Comparison of ENCODE assay signal across 15 cellular contexts in genomic region chr20:17023811-17024210, GRCh38.
DNase-seq lines count a peak whose midpoint lies in the region; ATAC-seq and TF ChIP-seq lines count a peak whose summit lies in the region.
"Had no signal": no experiment of that assay in that cellular context is flagged by ENCODE, and none has a peak within 500 bp of the region (broad histone marks: within the 10 kb centered on the region; RNA-seq: fewer than 3 reads in every experiment).

No MANE protein-coding gene starts in this region.

- no peaks in the 10 kb centered on the region for H4K20me1 ChIP-seq in neural cell (ENCODE audit: insufficient read depth)
- H4K20me1 ChIP-seq: BLaER1 treated with 17β-estradiol and CSF1 and Interleukin-3, amounts not matched to agents 10 nM and 100 nM had no signal

- no peak overlapping the region for H3K4me2 ChIP-seq in neural cell (ENCODE audit: low read length)
- H3K4me2 ChIP-seq: BLaER1 treated with 17β-estradiol and CSF1 and Interleukin-3, amounts not matched to agents 10 nM and 100 nM had no signal

- no peaks in the 10 kb centered on the region for H3K79me2 ChIP-seq in neural cell (replicated peaks; ENCODE audit: insufficient read depth, low read length)

- H3K9ac ChIP-seq in neural cell (ENCODE audit: low read length) = peak overlapping the region; percentile 49
- H3K9ac ChIP-seq: BLaER1 treated with 17β-estradiol and CSF1 and Interleukin-3, amounts not matched to agents 10 nM and 100 nM had no signal

- no peaks in the 10 kb centered on the region for H3K36me3 ChIP-seq in H7 (replicated peaks; ENCODE audit: control insufficient read depth, insufficient read depth, low read length)
- no peaks in the 10 kb centered on the region for H3K36me3 ChIP-seq in neural cell (ENCODE audit: insufficient read depth, low read length)
- H3K36me3 ChIP-seq: BLaER1 treated with 17β-estradiol and CSF1 and Interleukin-3, amounts not matched to agents 10 nM and 100 nM had no signal

- no peak overlapping the region for H2AFZ ChIP-seq in neural cell (ENCODE audit: low read depth, low read length)

- H3K27me3 ChIP-seq in H7 (ENCODE audit: control insufficient read depth, insufficient read depth, low read length) (no peaks in the 10 kb centered on the region), neural cell (ENCODE audit: insufficient read depth, low read depth, low read length) (no peaks in the 10 kb centered on the region), foreskin keratinocyte (no peaks in the 10 kb centered on the region)
- H3K27me3 ChIP-seq: BLaER1 treated with 17β-estradiol and CSF1 and Interleukin-3, amounts not matched to agents 10 nM and 100 nM had no signal

- no peak for TF ChIP-seq RAD21 in neural cell (conservative IDR thresholded peaks at IDR 0.05)

- DNase-seq in H7 = peak; percentile 22
- peak; percentile 24 for DNase-seq in NCI-H2107 treated with DMSO at 0.1 percent for 48 hours (lab: John Stamatoyannopoulos, UW; ENCODE audit: unreplicated experiment)
- DNase-seq in ecto neural progenitor cell (ENCODE audit: low spot score) = peak; percentile 65
- DNase-seq in foreskin keratinocyte = no peak
- DNase-seq in DMS114 treated with DMSO at 0.1 percent for 48 hours (lab: John Stamatoyannopoulos, UW; ENCODE audit: unreplicated experiment) = no peak
- DNase-seq: activated CD4-positive, alpha-beta T cell treated with anti-CD3 and anti-CD28 coated beads for 48 hours; KBM-7; naive B cell; NCI-H1694; stimulated activated CD4-positive, alpha-beta T cell treated with anti-CD3 and anti-CD28 coated beads, Interleukin-2, amount 100 ng/mL, for 48 hours; T-helper 17 cell had no signal

- H3K4me3 ChIP-seq in H7 (ENCODE audit: insufficient read depth, low read depth, low read length) (no peak overlapping the region), neural cell (ENCODE audit: low read length) (peak overlapping the region; percentile 34)
- H3K4me3 ChIP-seq: BLaER1 treated with 17β-estradiol and CSF1 and Interleukin-3, amounts not matched to agents 10 nM and 100 nM had no signal

- no peak for ATAC-seq in foreskin keratinocyte
- no peak for ATAC-seq in HG02885 (IDR thresholded peaks at IDR 0.05; ENCODE audit: poor library complexity, unreplicated experiment)
- ATAC-seq: stimulated activated effector memory CD8-positive, alpha-beta T cell treated with anti-CD3 and anti-CD28 coated beads, Interleukin-12 subunit alpha, Interleukin-12 subunit beta, amount 100 ng/mL, for 72 hours; T-helper 17 cell had no signal

- no peaks in the 10 kb centered on the region for H3K4me1 ChIP-seq in foreskin keratinocyte

- TF ChIP-seq EP300 in neural cell (conservative IDR thresholded peaks at IDR 0.05; ENCODE audit: poor library complexity, severe bottlenecking) = no peak

- H3K9me2 ChIP-seq in neural cell (ENCODE audit: insufficient read depth, low read length) = no peaks in the 10 kb centered on the region

- TF ChIP-seq CTCF in neural cell (IDR thresholded peaks at IDR 0.05; ENCODE audit: poor library complexity, severe bottlenecking) (no peak), foreskin keratinocyte (conservative IDR thresholded peaks at IDR 0.05) (no peak)

- no peaks in the 10 kb centered on the region for H3K9me3 ChIP-seq in neural cell (ENCODE audit: low read length)

- H3K27ac ChIP-seq in neural cell (ENCODE audit: low read length) (peak overlapping the region; percentile 84), foreskin keratinocyte (no peak overlapping the region)
- H3K27ac ChIP-seq: BLaER1 treated with 17β-estradiol and CSF1 and Interleukin-3, amounts not matched to agents 10 nM and 100 nM had no signal

- H3F3A ChIP-seq in neural cell (ENCODE audit: insufficient read depth, low read length, poor library complexity, severe bottlenecking) = no peaks in the 10 kb centered on the region

TF ChIP-seq in neural cell, 6 proteins besides CTCF, POLR2A, EP300 and RAD21:
- no peak for TF ChIP-seq SMC3 (conservative IDR thresholded peaks at IDR 0.05; ENCODE audit: poor library complexity)
- no peak for TF ChIP-seq POLR2AphosphoS5 (IDR thresholded peaks at IDR 0.05)
- TF ChIP-seq EZH2 (IDR thresholded peaks at IDR 0.05; ENCODE audit: borderline replicate concordance, insufficient read depth, low read length, poor library complexity, severe bottlenecking) = no peak
- TF ChIP-seq REST (IDR thresholded peaks at IDR 0.05; ENCODE audit: borderline replicate concordance) = no peak
- TF ChIP-seq MXI1 (conservative IDR thresholded peaks at IDR 0.05; ENCODE audit: poor library complexity, severe bottlenecking) = no peak
- TF ChIP-seq TAF1 (IDR thresholded peaks at IDR 0.05; ENCODE audit: low read depth) = no peak
TF ChIP-seq in neural cell: peak in this region for 0.

Comparison
In these comparisons a context has a peak if more than half of its experiments do, and no peak if none do; other contexts are left out.
1. DNase-seq: peak in H7 (single experiment), NCI-H2107 treated with DMSO at 0.1 percent for 48 hours (single experiment) and ecto neural progenitor cell (single experiment); none in foreskin keratinocyte (0 of 2) and DMS114 treated with DMSO at 0.1 percent for 48 hours (single experiment).